Comparison of ENCODE assay signal across 15 cellular contexts in genomic region chr15:78130012-78130353, GRCh38. TPM values are rescaled to one million over a fixed set of nuclear protein-coding genes. Genes with fewer than 3 reads are reported as not detected.
DNase-seq lines count a peak whose midpoint lies in the region; ATAC-seq, FAIRE-seq and TF ChIP-seq lines count a peak whose summit lies in the region.
"Had no signal": no experiment of that assay in that cellular context is flagged by ENCODE, and none has a peak within 500 bp of the region (broad histone marks: within the 10 kb centered on the region; RNA-seq: fewer than 3 reads in every experiment).

No MANE protein-coding gene starts in this region.

- no peak overlapping the region for H3K27ac ChIP-seq in H9 (ENCODE audit: insufficient read length, low read depth, low read length)
- no peak overlapping the region for H3K27ac ChIP-seq in K562 (ENCODE audit: extremely low read depth, low read depth, low read length)
- H3K27ac ChIP-seq in lower lobe of right lung, result no peak overlapping the region
- H3K27ac ChIP-seq: brain microvascular endothelial cell, tibial artery had no signal

- CTCF ChIA-PET in K562 (lab: Yijun Ruan, JAX; ENCODE audit: low intra/inter-chr PET ratio), result interaction anchor here (1.3 to 1.8 kb wide), 2 partner anchors 66 to 111 kb away, joined by 3 to 10 read pairs; no protein-coding TSS in a partner anchor

- no peaks in the 10 kb centered on the region for H3K9me3 Mint-ChIP-seq in T-helper 2 cell treated with Interferon-gamma antibody and Interleukin-4, amounts not matched to agents 5 μg/mL and 100 μg/mL, for 36 hours
- no peaks in the 10 kb centered on the region; a peak in 1 of 5 replicates for H3K9me3 Mint-ChIP-seq in H9
- H3K9me3 Mint-ChIP-seq in neural crest cell, result no peaks in the 10 kb centered on the region

- no peaks in the 10 kb centered on the region for H3K36me3 ChIP-seq in K562 (ENCODE audit: control insufficient read depth, insufficient read depth, low read length)
- H3K36me3 ChIP-seq in lower lobe of right lung, result no peaks in the 10 kb centered on the region
- H3K36me3 ChIP-seq: brain microvascular endothelial cell, tibial artery had no signal

- no peaks in the 10 kb centered on the region for H3K79me2 ChIP-seq in H9 (ENCODE audit: insufficient read depth, low read length)
- peaks cover 9% of the 10 kb centered on the region; the same call in 2 of the 3 replicates for H3K79me2 ChIP-seq in K562 (ENCODE audit: control insufficient read depth, insufficient read depth, low read length)

- H3K18ac ChIP-seq in H9 (ENCODE audit: insufficient read length, low read depth, low read length), result no peak overlapping the region

- H3T11ph ChIP-seq in H9 (ENCODE audit: low read length), result no peak overlapping the region

- H2BK5ac ChIP-seq in H9 (ENCODE audit: insufficient read length, low read length), result no peak overlapping the region

- no TSS peak for BruUV-seq in K562 (replicated peaks; lab: Mats Ljungman, UMichigan)

- H2AFZ ChIP-seq in H9 (ENCODE audit: low read length), result no peak overlapping the region
- H2AFZ ChIP-seq in K562 (ENCODE audit: low read depth, low read length), result no peak overlapping the region

- no peak overlapping the region for H4K91ac ChIP-seq in H9 (ENCODE audit: insufficient read length, low read depth, low read length)

- H3K4me2 ChIP-seq in H9 (ENCODE audit: insufficient read depth, insufficient read length, low read length) (peak overlapping the region; percentile 59), K562 (ENCODE audit: insufficient read depth, low read length) (peak overlapping the region; percentile 89; the same call in 1 of the 2 replicates)

- ATAC-seq in K562 (no peak), lower lobe of right lung (no peak), GM19023 (IDR thresholded peaks at IDR 0.05; ENCODE audit: unreplicated experiment) (no peak), GM21619 (IDR thresholded peaks at IDR 0.05; ENCODE audit: unreplicated experiment) (no peak)

- H2BK120ac ChIP-seq in H9 (ENCODE audit: low read depth, low read length, poor library complexity, severe bottlenecking), result no peak overlapping the region

- H2AK5ac ChIP-seq in H9 (ENCODE audit: insufficient read length, low read length), result no peak overlapping the region

- H4K20me1 ChIP-seq in H9 (ENCODE audit: control insufficient read depth, insufficient read depth, insufficient read length) (no peaks in the 10 kb centered on the region), K562 (replicated peaks; ENCODE audit: control insufficient read depth, insufficient read depth, low read length) (peaks cover 7% of the 10 kb centered on the region; the same call in 1 of the 2 replicates)

- H3K56ac ChIP-seq in H9 (ENCODE audit: insufficient read length, low read depth, low read length), result no peak overlapping the region

- H3K4me3 ChIP-seq in K562 (no peak overlapping the region), lower lobe of right lung (no peak overlapping the region)
- H3K4me3 ChIP-seq: tibial artery had no signal

- H2BK20ac ChIP-seq in H9 (ENCODE audit: low read depth, low read length, poor library complexity, severe bottlenecking), result no peak overlapping the region

- no peak overlapping the region for H3K23ac ChIP-seq in H9 (ENCODE audit: insufficient read length, low read depth, low read length)

- POLR2A ChIA-PET in K562 (lab: Yijun Ruan, JAX), result interaction anchor here (0.6 kb wide), 1 partner anchor 271 kb away, joined by 3 read pairs; no protein-coding TSS in a partner anchor

- H3K9me3 ChIP-seq in H9 (ENCODE audit: control insufficient read depth, low read depth, low read length) (no peaks in the 10 kb centered on the region), K562 (replicated peaks; ENCODE audit: control insufficient read depth, insufficient read depth, low read depth, low read length) (no peaks in the 10 kb centered on the region), lower lobe of right lung (no peaks in the 10 kb centered on the region)
- H3K9me3 ChIP-seq: tibial artery had no signal

- H3K9me1 ChIP-seq in K562 (ENCODE audit: control insufficient read depth, insufficient read depth, low read length), result peaks cover 4% of the 10 kb centered on the region

- no peak for FAIRE-seq in K562 (lab: Jason Lieb, UNC)
- FAIRE-seq: D721Med, TTC549 had no signal

- no peak overlapping the region for H2BK15ac ChIP-seq in H9 (ENCODE audit: low read depth, low read length)

- H3K27ac Mint-ChIP-seq in T-helper 2 cell treated with Interferon-gamma antibody and Interleukin-4, amounts not matched to agents 5 μg/mL and 100 μg/mL, for 36 hours, result no peak overlapping the region
- H3K27ac Mint-ChIP-seq in H9 (peak overlapping the region in 2 of 3 experiments; percentile 74 to 75; a peak in 3 of 7 replicates), neural crest cell (ENCODE audit: unreplicated experiment) (no peak overlapping the region)

- H3K4ac ChIP-seq in H9 (ENCODE audit: low read depth, low read length), result no peak overlapping the region

- TF ChIP-seq RAD21 in K562 (CRISPR knock-in tag; conservative IDR thresholded peaks at IDR 0.05 in 1 of 2, IDR thresholded peaks at IDR 0.05 in 1 of 2), result no peak

- no peak overlapping the region for H3K14ac ChIP-seq in H9 (ENCODE audit: insufficient read depth, low read length)

- H3K27me3 ChIP-seq in H9 (ENCODE audit: insufficient read depth, low read length) (no peaks in the 10 kb centered on the region), K562 (ENCODE audit: control insufficient read depth in 2 of 2, insufficient read depth in 2 of 2, low read length in 2 of 2) (no peaks in the 10 kb centered on the region), lower lobe of right lung (ENCODE audit: low read depth) (no peaks in the 10 kb centered on the region)
- H3K27me3 ChIP-seq: brain microvascular endothelial cell, tibial artery had no signal

- no peaks in the 10 kb centered on the region for H3K36me3 Mint-ChIP-seq in T-helper 2 cell treated with Interferon-gamma antibody and Interleukin-4, amounts not matched to agents 5 μg/mL and 100 μg/mL, for 36 hours (ENCODE audit: low read depth)
- H3K36me3 Mint-ChIP-seq in H9 (ENCODE audit: insufficient read depth in 1 of 3, low read depth in 3 of 3), result peaks cover 0 to 3% (median 3%) of the 10 kb centered on the region in 3 experiments; a peak in 3 of 7 replicates
- H3K36me3 Mint-ChIP-seq in neural crest cell (ENCODE audit: low read depth), result no peaks in the 10 kb centered on the region

- no peak overlapping the region for H3K9ac ChIP-seq in H9 (ENCODE audit: extremely low read depth, insufficient read length, low read length)
- H3K9ac ChIP-seq in K562 (ENCODE audit: insufficient read depth in 1 of 2, low read depth in 2 of 2, low read length in 2 of 2), result peak overlapping the region in 1 of 2 experiments; percentile 99; a peak in 1 of 4 replicates

- H2BK12ac ChIP-seq in H9 (ENCODE audit: insufficient read length, low read depth, low read length), result no peak overlapping the region

- no peak overlapping the region for H4K8ac ChIP-seq in H9 (replicated peaks; ENCODE audit: insufficient read length, low read depth, low read length)

- H3K4me1 ChIP-seq in H9 (ENCODE audit: insufficient read depth, low read length), result peaks cover 3% of the 10 kb centered on the region; the same call in 1 of the 2 replicates
- peaks cover 25 to 31% of the 10 kb centered on the region in 2 experiments for H3K4me1 ChIP-seq in K562 (replicated peaks in 1 of 2; ENCODE audit: control insufficient read depth in 2 of 2, insufficient read depth in 2 of 2, low read length in 2 of 2)
- H3K4me1 ChIP-seq in lower lobe of right lung, result peaks cover 10% of the 10 kb centered on the region

- WGBS in H9 (ENCODE audit: extremely low coverage, insufficient read length, low lambda C conversion rate), result no CpG with 5 or more reads among the region's 2 CpGs
- 91% methylated on average over 2 of the region's 2 CpGs for WGBS in K562 (ENCODE audit: insufficient coverage, low coverage, missing lambda C conversion rate)

- peaks cover 23% of the 10 kb centered on the region for H3K4me1 Mint-ChIP-seq in T-helper 2 cell treated with Interferon-gamma antibody and Interleukin-4, amounts not matched to agents 5 μg/mL and 100 μg/mL, for 36 hours (ENCODE audit: low read depth)
- H3K4me1 Mint-ChIP-seq in H9 (peaks cover 22 to 27% of the 10 kb centered on the region in 2 experiments), neural crest cell (peaks cover 17% of the 10 kb centered on the region)

- H3K79me1 ChIP-seq in H9 (ENCODE audit: insufficient read depth, low read depth, low read length, poor library complexity, severe bottlenecking), result no peaks in the 10 kb centered on the region

- peaks cover 6% of the 10 kb centered on the region for H3K23me2 ChIP-seq in H9 (ENCODE audit: insufficient read length, low read depth, low read length, poor library complexity, severe bottlenecking)

- no peak for TF ChIP-seq POLR2A in K562 (conservative IDR thresholded peaks at IDR 0.05)

- peak overlapping the region; percentile 86 for H3K4me3 Mint-ChIP-seq in T-helper 2 cell treated with Interferon-gamma antibody and Interleukin-4, amounts not matched to agents 5 μg/mL and 100 μg/mL, for 36 hours
- H3K4me3 Mint-ChIP-seq in H9 (peak overlapping the region; percentile 80 to 91), neural crest cell (peak overlapping the region; percentile 81)

- no peak for TF ChIP-seq CTCF in H9 (conservative IDR thresholded peaks at IDR 0.05)
- TF ChIP-seq CTCF in K562 (IDR thresholded peaks at IDR 0.05 in 2 of 3, conservative IDR thresholded peaks at IDR 0.05 in 1 of 3; ENCODE audit: insufficient read depth in 2 of 3, low read depth in 1 of 3, low read length in 3 of 3), result no peak
- TF ChIP-seq CTCF in neural crest cell (conservative IDR thresholded peaks at IDR 0.05), result no peak
- no peak for TF ChIP-seq CTCF in lower lobe of right lung (IDR thresholded peaks at IDR 0.05)

- in situ Hi-C loops in K562 (cut with MboI), result no loop called here

- intact Hi-C loops in K562 (cut with micrococcal nuclease) (loop anchor here (2.0 to 5.0 kb wide), 2 partner anchors 65 to 112 kb away; no protein-coding TSS in a partner anchor), lower lobe of right lung (cut with DNase I) (no loop called here)

- H3K27me3 Mint-ChIP-seq in T-helper 2 cell treated with Interferon-gamma antibody and Interleukin-4, amounts not matched to agents 5 μg/mL and 100 μg/mL, for 36 hours (ENCODE audit: low read depth), result no peaks in the 10 kb centered on the region
- H3K27me3 Mint-ChIP-seq in H9 (ENCODE audit: low read depth) (peaks cover 2% of the 10 kb centered on the region; the same call in 1 of the 2 replicates), neural crest cell (ENCODE audit: low read depth) (no peaks in the 10 kb centered on the region)

- DNase-seq in T-helper 2 cell treated with Interferon-gamma antibody and Interleukin-4, amounts not matched to agents 5 μg/mL and 100 μg/mL, for 36 hours (ENCODE audit: low spot score), result no peak
- no peak for DNase-seq in T-helper 2 cell
- DNase-seq in H9, result no peak
- no peak for DNase-seq in K562 (ENCODE audit: extremely low read depth in 1 of 4, low spot score in 3 of 4)
- no peak for DNase-seq in neural crest cell (ENCODE audit: low read depth, low spot score)
- DNase-seq in lower lobe of right lung, result no peak
- DNase-seq: brain microvascular endothelial cell, KBM-7, NCI-H1436 treated with DMSO at 0.1 percent for 48 hours, NCI-H526 treated with DMSO at 0.1 percent for 48 hours, tibial artery had no signal

- H4K5ac ChIP-seq in H9 (ENCODE audit: insufficient read length, low read depth, low read length), result no peak overlapping the region

- no peak for TF ChIP-seq EP300 in K562 (IDR thresholded peaks at IDR 0.05; ENCODE audit: low read length)

RNA-seq across cellular contexts. Expression of gene CIB2, which starts 1.3 kb away (rescaled TPM):
- total RNA-seq in H9 (2021) (37.1 and 43.2 TPM in 2 replicates), K562 (2014; rRNA removed) (22.4 and 33.3 TPM in 2 replicates), K562 (2014; rRNA removed; fragmentation: Illumina TruSeq; extraction: Trizol) (12.5 and 15.9 TPM in 2 replicates), K562 (2015; rRNA removed; fragmentation: Illumina TruSeq; extraction: Trizol) (18.5 and 19.6 TPM in 2 replicates), K562 (2021) (18.3 and 22.9 TPM in 2 replicates), neural crest cell (36.5 and 37.7 TPM in 2 replicates), lower lobe of right lung (2.2 TPM)
- 3.8 and 11.9 TPM in 2 replicates for total RNA-seq in K562 (2011; cell fraction: chromatin; rRNA removed; ENCODE audit: low replicate concordance)
- total RNA-seq in K562 (2011; cell fraction: nucleolus; rRNA removed), result 7.2 and 9.5 TPM in 2 replicates
- 8.9 and 12.3 TPM in 2 replicates for total RNA-seq in K562 (2011; cell fraction: nucleoplasm; rRNA removed)
- polyA plus RNA-seq in K562 (2011; rRNA removed) (37.4 and 38.2 TPM in 2 replicates), K562 (2014; fragmentation: Illumina TruSeq; extraction: Trizol) (27.3 and 32.7 TPM in 2 replicates), K562 (2014; fragmentation: Nextera tagmentation; extraction: Ambion mirVana) (1 to 10 TPM; 1.5 to 2.0 TPM), K562 (2014; rRNA removed) (19.4 and 26.5 TPM in 2 replicates)
- 28.4 and 32.0 TPM in 2 replicates for polyA plus RNA-seq in K562 (2011; cell fraction: cytosol; rRNA removed)
- polyA plus RNA-seq in K562 (2011; cell fraction: nucleus; rRNA removed), result 12.9 and 15.3 TPM in 2 replicates
- 19.3 and 45.7 TPM in 2 replicates for polyA plus RNA-seq in K562 (2012)
- 42.4 and 47.1 TPM in 2 replicates for polyA minus RNA-seq in K562 (2011; rRNA and poly(A)+ RNA removed)
- 15.1 and 20.0 TPM in 2 replicates for polyA minus RNA-seq in K562 (2011; cell fraction: cytosol; rRNA and poly(A)+ RNA removed)
- polyA minus RNA-seq in K562 (2011; cell fraction: nucleus; rRNA and poly(A)+ RNA removed), result 3.0 and 4.3 TPM in 2 replicates

RNA-seq across cellular contexts. Expression of gene IDH3A, which starts 19.2 kb away (rescaled TPM):
- total RNA-seq in H9 (2021) (38.9 and 40.2 TPM in 2 replicates), K562 (2014; rRNA removed) (37.4 and 56.3 TPM in 2 replicates), K562 (2014; rRNA removed; fragmentation: Illumina TruSeq; extraction: Trizol) (94.5 and 101 TPM in 2 replicates), K562 (2015; rRNA removed; fragmentation: Illumina TruSeq; extraction: Trizol) (77.4 and 87.2 TPM in 2 replicates), K562 (2021) (130 and 131 TPM in 2 replicates), neural crest cell (41.5 and 47.9 TPM in 2 replicates), lower lobe of right lung (78.3 TPM)
- 51.1 and 92.3 TPM in 2 replicates for total RNA-seq in K562 (2011; cell fraction: chromatin; rRNA removed; ENCODE audit: low replicate concordance)
- 31.0 and 36.2 TPM in 2 replicates for total RNA-seq in K562 (2011; cell fraction: nucleolus; rRNA removed)
- total RNA-seq in K562 (2011; cell fraction: nucleoplasm; rRNA removed), result 56.6 and 86.7 TPM in 2 replicates
- polyA plus RNA-seq in K562 (2011; rRNA removed) (88.5 and 115 TPM in 2 replicates), K562 (2014; fragmentation: Illumina TruSeq; extraction: Trizol) (107 and 116 TPM in 2 replicates), K562 (2014; fragmentation: Nextera tagmentation; extraction: Ambion mirVana) (100 to 1,000 TPM; 190 to 249 TPM), K562 (2014; rRNA removed) (70.0 and 86.7 TPM in 2 replicates)
- 27.8 and 86.0 TPM in 2 replicates for polyA plus RNA-seq in K562 (2011; cell fraction: cytosol; rRNA removed)
- polyA plus RNA-seq in K562 (2011; cell fraction: nucleus; rRNA removed), result 44.5 and 59.2 TPM in 2 replicates
- polyA plus RNA-seq in K562 (2012), result 66.8 and 116 TPM in 2 replicates
- polyA minus RNA-seq in K562 (2011; rRNA and poly(A)+ RNA removed), result 169 and 205 TPM in 2 replicates
- 64.1 and 74.0 TPM in 2 replicates for polyA minus RNA-seq in K562 (2011; cell fraction: cytosol; rRNA and poly(A)+ RNA removed)
- polyA minus RNA-seq in K562 (2011; cell fraction: nucleus; rRNA and poly(A)+ RNA removed), result 15.1 and 38.0 TPM in 2 replicates

RNA-seq across cellular contexts. Expression of gene SH2D7, which starts 37.6 kb away (rescaled TPM):
- total RNA-seq in H9 (2021) (not detected in 2 replicates), K562 (2014; rRNA removed) (not detected in 2 replicates), K562 (2014; rRNA removed; fragmentation: Illumina TruSeq; extraction: Trizol) (not detected in 2 replicates), K562 (2015; rRNA removed; fragmentation: Illumina TruSeq; extraction: Trizol) (not detected in 2 replicates), K562 (2021) (not detected in 2 replicates), neural crest cell (not detected in 2 replicates), lower lobe of right lung (not detected)
- total RNA-seq in K562 (2011; cell fraction: chromatin; rRNA removed; ENCODE audit: low replicate concordance), result not detected in 2 replicates
- total RNA-seq in K562 (2011; cell fraction: nucleolus; rRNA removed), result not detected in 2 replicates
- not detected in 2 replicates for total RNA-seq in K562 (2011; cell fraction: nucleoplasm; rRNA removed)
- polyA plus RNA-seq in K562 (2011; rRNA removed) (not detected in 2 replicates), K562 (2014; fragmentation: Illumina TruSeq; extraction: Trizol) (not detected in 2 replicates), K562 (2014; fragmentation: Nextera tagmentation; extraction: Ambion mirVana) (not detected), K562 (2014; rRNA removed) (not detected in 2 replicates)
- not detected in 2 replicates for polyA plus RNA-seq in K562 (2011; cell fraction: cytosol; rRNA removed)
- not detected in 2 replicates for polyA plus RNA-seq in K562 (2011; cell fraction: nucleus; rRNA removed)
- polyA plus RNA-seq in K562 (2012), result 0.10 and 0.19 TPM in 2 replicates
- polyA minus RNA-seq in K562 (2011; rRNA and poly(A)+ RNA removed), result not detected in 2 replicates
- polyA minus RNA-seq in K562 (2011; cell fraction: cytosol; rRNA and poly(A)+ RNA removed), result not detected in 2 replicates
- polyA minus RNA-seq in K562 (2011; cell fraction: nucleus; rRNA and poly(A)+ RNA removed), result not detected in 2 replicates

RNA-seq across cellular contexts. Expression of gene TBC1D2B, which starts 52.5 kb away (rescaled TPM):
- total RNA-seq in H9 (2021) (16.0 and 17.6 TPM in 2 replicates), K562 (2014; rRNA removed) (5.1 and 6.2 TPM in 2 replicates), K562 (2014; rRNA removed; fragmentation: Illumina TruSeq; extraction: Trizol) (8.9 and 9.3 TPM in 2 replicates), K562 (2015; rRNA removed; fragmentation: Illumina TruSeq; extraction: Trizol) (7.8 and 8.9 TPM in 2 replicates), K562 (2021) (10.1 and 10.7 TPM in 2 replicates), neural crest cell (19.7 and 21.8 TPM in 2 replicates), lower lobe of right lung (69.8 TPM)
- total RNA-seq in K562 (2011; cell fraction: chromatin; rRNA removed; ENCODE audit: low replicate concordance), result 51.5 and 55.8 TPM in 2 replicates
- total RNA-seq in K562 (2011; cell fraction: nucleolus; rRNA removed), result 24.0 and 27.9 TPM in 2 replicates
- 23.0 and 24.5 TPM in 2 replicates for total RNA-seq in K562 (2011; cell fraction: nucleoplasm; rRNA removed)
- polyA plus RNA-seq in K562 (2011; rRNA removed) (13.7 and 16.3 TPM in 2 replicates), K562 (2014; fragmentation: Illumina TruSeq; extraction: Trizol) (7.7 and 9.2 TPM in 2 replicates), K562 (2014; fragmentation: Nextera tagmentation; extraction: Ambion mirVana) (under 1 TPM; 0.15 to 0.48 TPM), K562 (2014; rRNA removed) (6.5 and 6.9 TPM in 2 replicates)
- 9.0 and 12.5 TPM in 2 replicates for polyA plus RNA-seq in K562 (2011; cell fraction: cytosol; rRNA removed)
- polyA plus RNA-seq in K562 (2011; cell fraction: nucleus; rRNA removed), result 28.9 and 35.0 TPM in 2 replicates
- polyA plus RNA-seq in K562 (2012), result 5.8 and 15.9 TPM in 2 replicates
- 10.0 and 13.7 TPM in 2 replicates for polyA minus RNA-seq in K562 (2011; rRNA and poly(A)+ RNA removed)
- 5.5 and 8.6 TPM in 2 replicates for polyA minus RNA-seq in K562 (2011; cell fraction: cytosol; rRNA and poly(A)+ RNA removed)
- 7.5 and 11.8 TPM in 2 replicates for polyA minus RNA-seq in K562 (2011; cell fraction: nucleus; rRNA and poly(A)+ RNA removed)

Comparison
In these comparisons a context has a peak if more than half of its experiments do, and no peak if none do; other contexts are left out.
1. H3K27ac Mint-ChIP-seq: peak in H9 (2 of 3); none in T-helper 2 cell treated with Interferon-gamma antibody and Interleukin-4, amounts not matched to agents 5 μg/mL and 100 μg/mL, for 36 hours (single experiment) and neural crest cell (single experiment).
2. Peak in every context shown above with its lines, with median percentiles within 50 percentile points of each other: H3K4me3 Mint-ChIP-seq.